9 cellular contexts compared by ENCODE assay signal in the genomic region with DNA sequence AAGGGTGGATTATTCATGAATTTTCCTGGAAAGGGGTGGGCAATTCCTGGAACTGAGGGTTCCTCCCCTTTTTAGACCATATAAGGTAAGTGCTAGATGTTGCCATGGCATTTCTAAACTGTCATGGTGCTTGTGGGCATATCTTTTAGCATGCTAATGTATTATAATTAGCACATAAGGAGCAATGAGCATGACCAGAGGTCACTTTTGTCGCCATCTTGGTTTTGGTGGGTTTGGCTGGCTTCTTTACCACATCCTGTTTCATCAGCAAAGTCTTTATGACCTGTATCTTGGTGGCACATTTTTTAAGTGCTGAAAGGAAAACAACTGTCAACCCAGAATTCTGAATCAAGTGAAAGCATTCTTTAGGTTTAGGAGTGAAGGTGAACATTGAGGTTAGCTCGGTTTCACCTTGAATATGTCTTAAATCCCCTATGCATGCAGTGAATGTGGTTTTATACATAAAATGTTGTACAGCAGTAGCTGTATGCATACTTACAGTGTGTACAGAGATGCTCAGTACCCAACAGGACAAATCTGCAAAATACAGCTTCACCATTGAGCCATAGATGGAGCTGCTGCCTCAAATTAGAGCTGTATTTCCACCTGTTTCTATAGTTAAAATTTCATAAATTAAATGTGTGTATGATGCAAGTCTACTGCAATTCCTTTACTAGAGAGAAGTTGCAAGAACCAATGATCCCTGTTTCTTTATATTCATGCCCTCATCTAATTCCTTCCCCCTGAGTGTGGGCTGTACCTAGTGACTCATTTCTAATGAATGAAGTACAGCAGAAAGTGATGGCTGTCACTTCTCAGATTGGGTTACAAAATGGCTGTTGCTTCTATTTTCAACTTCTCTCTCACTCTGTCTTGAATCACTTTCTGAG. TPM values are rescaled to one million over a fixed set of nuclear protein-coding genes. Genes with fewer than 3 reads are reported as not detected.
A peak's percentile ranks its signal among the peaks of the same experiment; 100 is the strongest.
DNase-seq lines count a peak whose midpoint lies in the region; ATAC-seq, FAIRE-seq and TF ChIP-seq lines count a peak whose summit lies in the region.
"Had no signal": no experiment of that assay in that cellular context is flagged by ENCODE, and none has a peak within 500 bp of the region (broad histone marks: within the 10 kb centered on the region; RNA-seq: fewer than 3 reads in every experiment).

No MANE protein-coding gene starts in this region.

- POLR2A ChIA-PET in PC-3 (lab: Charles Lee; ENCODE audit: unreplicated experiment) (interaction anchor here (0.5 to 1.5 kb wide), 7 partner anchors 38 to 88 kb away, joined by 4 to 18 read pairs (median 6); partner anchors contain the start of genes PVR and ZNF180), endothelial cell of umbilical vein (lab: Charles Lee) (interaction anchor here (0.5 to 2.1 kb wide), 8 partner anchors 13 to 75 kb away, joined by 3 to 8 read pairs (median 5); partner anchors contain the start of gene PVR)

- DNase-seq in NCI-H146 treated with DMSO at 0.1 percent for 48 hours (lab: John Stamatoyannopoulos, UW; ENCODE audit: unreplicated experiment) (peak; percentile 11), NCI-H146 (lab: John Stamatoyannopoulos, UW) (no peak), PC-3 (peak; percentile 86), endothelial cell of umbilical vein (ENCODE audit: low read depth, low spot score) (peak; percentile 77), small intestine (peak; percentile 56)
- DNase-seq: heart left ventricle had no signal

- H3K9me1 ChIP-seq in endothelial cell of umbilical vein (replicated peaks; ENCODE audit: control insufficient read depth, extremely low read depth, insufficient read depth, low read length) = no peaks in the 10 kb centered on the region

- H3K9me3 ChIP-seq in PC-3 (ENCODE audit: low read length) (no peaks in the 10 kb centered on the region), endothelial cell of umbilical vein (replicated peaks; ENCODE audit: control insufficient read depth, insufficient read depth, low read length) (no peaks in the 10 kb centered on the region), small intestine (ENCODE audit: control insufficient read depth, low read depth) (no peaks in the 10 kb centered on the region)

- H3K79me2 ChIP-seq in PC-3 (ENCODE audit: low read length) = no peaks in the 10 kb centered on the region
- H3K79me2 ChIP-seq in endothelial cell of umbilical vein (ENCODE audit: control insufficient read depth, insufficient read depth, low read length) = no peaks in the 10 kb centered on the region

- peaks cover 38% of the 10 kb centered on the region for H3K4me1 ChIP-seq in PC-3 (ENCODE audit: insufficient read depth, low read length)
- H3K4me1 ChIP-seq in endothelial cell of umbilical vein (ENCODE audit: control insufficient read depth, extremely low read depth, insufficient read depth, low read length) = peaks cover 55% of the 10 kb centered on the region
- H3K4me1 ChIP-seq in small intestine (ENCODE audit: control insufficient read depth in 2 of 2, insufficient read depth in 1 of 2, low read depth in 1 of 2, low read length in 1 of 2) = peaks cover 7 to 18% of the 10 kb centered on the region in 2 donors

- dilution Hi-C loops in endothelial cell of umbilical vein (cut with MboI; ENCODE audit: extremely low pct_ligation_motif_present, low sequenced_read_pairs) = no loop called here

- H3K4me3 ChIP-seq in PC-3 (ENCODE audit: low read length) = peak overlapping the region; percentile 58
- H3K4me3 ChIP-seq in endothelial cell of umbilical vein (replicated peaks in 1 of 3; ENCODE audit: insufficient read depth in 1 of 3, low read depth in 1 of 3, low read length in 3 of 3) = peak overlapping the region in 1 of 3 experiments; percentile 1
- H3K4me3 ChIP-seq in small intestine (ENCODE audit: low read depth in 1 of 2, low read length in 2 of 2) = no peak overlapping the region
- H3K4me3 ChIP-seq: heart left ventricle had no signal

- no peaks in the 10 kb centered on the region for H3K27me3 ChIP-seq in PC-3 (ENCODE audit: low read length)
- H3K27me3 ChIP-seq in endothelial cell of umbilical vein (ENCODE audit: control insufficient read depth in 2 of 2, insufficient read depth in 2 of 2, low read length in 2 of 2) = no peaks in the 10 kb centered on the region
- H3K27me3 ChIP-seq in small intestine (ENCODE audit: control insufficient read depth in 2 of 2, insufficient read depth in 2 of 2, low read length in 2 of 2) = no peaks in the 10 kb centered on the region
- H3K27me3 ChIP-seq: heart left ventricle had no signal

- 69 to 85% (median 79%) methylated on average over 2 of the region's 2 CpGs for WGBS in small intestine, 3 donors

- H3K36me3 ChIP-seq in PC-3 (ENCODE audit: low read depth, low read length) (no peaks in the 10 kb centered on the region), endothelial cell of umbilical vein (ENCODE audit: control insufficient read depth in 2 of 2, extremely low read depth in 1 of 2, insufficient read depth in 2 of 2, low read length in 2 of 2) (no peaks in the 10 kb centered on the region), small intestine (ENCODE audit: control insufficient read depth in 2 of 2, insufficient read depth in 2 of 2, low read length in 2 of 2) (no peaks in the 10 kb centered on the region)
- H3K36me3 ChIP-seq: heart left ventricle had no signal

- H2AFZ ChIP-seq in PC-3 (ENCODE audit: low read length) (peak overlapping the region; percentile 84), endothelial cell of umbilical vein (ENCODE audit: low read depth, low read length) (peak overlapping the region; percentile 52)

- H3K27ac ChIP-seq in PC-3 (ENCODE audit: low read length) (peak overlapping the region; percentile 90), endothelial cell of umbilical vein (ENCODE audit: insufficient read depth, low read depth, low read length) (peak overlapping the region; percentile 93), small intestine (ENCODE audit: low read depth in 1 of 2, low read length in 1 of 2) (peak overlapping the region; percentile 47 to 84)

- no peaks in the 10 kb centered on the region for H3K9me2 ChIP-seq in PC-3 (replicated peaks; ENCODE audit: low read length)

- TF ChIP-seq POLR2A in endothelial cell of umbilical vein (IDR thresholded peaks at IDR 0.05; ENCODE audit: low read depth, low read length) = no peak

- CTCF ChIA-PET in PC-3 (lab: Charles Lee) = interaction anchor here (0.6 to 1.8 kb wide), 6 partner anchors 17 to 183 kb away, joined by 3 to 10 read pairs (median 6); no protein-coding TSS in a partner anchor
- CTCF ChIA-PET in endothelial cell of umbilical vein (lab: Charles Lee) = interaction anchor here (0.9 to 5.2 kb wide), 19 partner anchors 10 to 183 kb away, joined by 3 to 97 read pairs (median 5); partner anchors contain the start of gene PVR

- H3K9ac ChIP-seq in PC-3 (ENCODE audit: low read length) (peak overlapping the region; percentile 40), endothelial cell of umbilical vein (replicated peaks; ENCODE audit: extremely low read depth, insufficient read depth, low read length) (peak overlapping the region; percentile 78)

- TF ChIP-seq CTCF in PC-3 (conservative IDR thresholded peaks at IDR 0.05; ENCODE audit: low read depth, low read length) (peak; percentile 46), endothelial cell of umbilical vein (IDR thresholded peaks at IDR 0.05; ENCODE audit: extremely low read depth in 1 of 2, insufficient read depth in 1 of 2, low read depth in 1 of 2, low read length in 2 of 2) (peak in 1 of 2 donors; percentile 12)

- BruUV-seq in PC-3 (replicated peaks; lab: Mats Ljungman, UMichigan) (TSS peak; percentile 74), endothelial cell of umbilical vein (replicated peaks; lab: Mats Ljungman, UMichigan) (TSS peak; percentile 65)

- no peaks in the 10 kb centered on the region for H3F3A ChIP-seq in PC-3 (ENCODE audit: low read length, unreplicated experiment)

- peak; percentile 81 for FAIRE-seq in endothelial cell of umbilical vein (lab: Jason Lieb, UNC)
- no peak for FAIRE-seq in small intestine (lab: Jason Lieb, UNC)

- peak; percentile 86 for ATAC-seq in PC-3
- ATAC-seq in GM18868 (IDR thresholded peaks at IDR 0.05; ENCODE audit: unreplicated experiment) = no peak
- ATAC-seq in GM21381 (IDR thresholded peaks at IDR 0.05; ENCODE audit: unreplicated experiment) = no peak
- ATAC-seq in HG03135 (IDR thresholded peaks at IDR 0.05; ENCODE audit: unreplicated experiment) = no peak

- H4K20me1 ChIP-seq in PC-3 (ENCODE audit: low read length) (no peaks in the 10 kb centered on the region), endothelial cell of umbilical vein (replicated peaks; ENCODE audit: control insufficient read depth, extremely low read depth, insufficient read depth, low read length) (no peaks in the 10 kb centered on the region)

- peak overlapping the region; percentile 85 for H3K4me2 ChIP-seq in PC-3 (ENCODE audit: low read length)
- peak overlapping the region; percentile 60 for H3K4me2 ChIP-seq in endothelial cell of umbilical vein (ENCODE audit: insufficient read depth, low read length)

- intact Hi-C loops in PC-3 (cut with micrococcal nuclease) = loop anchor here (1.0 to 5.0 kb wide), 4 partner anchors 54 to 182 kb away; partner anchors contain the start of gene PVR
- intact Hi-C loops in endothelial cell of umbilical vein (cut with micrococcal nuclease) = loop anchor here (1.0 to 5.0 kb wide), 5 partner anchors 15 to 259 kb away; partner anchors contain the start of gene NECTIN2

RNA-seq across cellular contexts. Expression of gene IGSF23, which starts 25.3 kb away (rescaled TPM):
- total RNA-seq in PC-3 (2014; rRNA removed) = not detected in 2 replicates
- 0.35 TPM in 1 of 2 replicates, not detected in the other for total RNA-seq in endothelial cell of umbilical vein
- polyA plus RNA-seq in endothelial cell of umbilical vein = 0.73 and 0.81 TPM in 2 replicates
- 0.58 and 0.59 TPM in 2 replicates for polyA plus RNA-seq in endothelial cell of umbilical vein (2011; cell fraction: cytosol; rRNA removed)
- polyA plus RNA-seq in endothelial cell of umbilical vein (2011; cell fraction: nucleus; rRNA removed) = 0.28 and 0.39 TPM in 2 replicates
- polyA plus RNA-seq in endothelial cell of umbilical vein (2012) = 0.78 and 1.4 TPM in 2 replicates
- polyA minus RNA-seq in endothelial cell of umbilical vein = 0.42 TPM in 1 of 2 replicates, not detected in the other
- not detected for polyA minus RNA-seq in endothelial cell of umbilical vein (2011; cell fraction: cytosol; rRNA and poly(A)+ RNA removed)
- not detected in 2 replicates for polyA minus RNA-seq in endothelial cell of umbilical vein (2011; cell fraction: nucleus; rRNA and poly(A)+ RNA removed)
- 10 to 100 TPM in 2 of 3 donors, 1 to 10 TPM in 1; 5.8 to 54.3 (median 23.8) TPM for polyA plus RNA-seq in small intestine

RNA-seq across cellular contexts. Expression of gene PVR, which starts 55.6 kb away (rescaled TPM):
- total RNA-seq in PC-3 (2014; rRNA removed) = 67.8 and 75.3 TPM in 2 replicates
- total RNA-seq in endothelial cell of umbilical vein = 133 and 199 TPM in 2 replicates
- 226 and 276 TPM in 2 replicates for polyA plus RNA-seq in endothelial cell of umbilical vein
- polyA plus RNA-seq in endothelial cell of umbilical vein (2011; cell fraction: cytosol; rRNA removed) = 186 and 209 TPM in 2 replicates
- polyA plus RNA-seq in endothelial cell of umbilical vein (2011; cell fraction: nucleus; rRNA removed) = 237 and 251 TPM in 2 replicates
- 200 and 203 TPM in 2 replicates for polyA plus RNA-seq in endothelial cell of umbilical vein (2012)
- 236 and 278 TPM in 2 replicates for polyA minus RNA-seq in endothelial cell of umbilical vein
- 32.5 TPM for polyA minus RNA-seq in endothelial cell of umbilical vein (2011; cell fraction: cytosol; rRNA and poly(A)+ RNA removed)
- 124 and 132 TPM in 2 replicates for polyA minus RNA-seq in endothelial cell of umbilical vein (2011; cell fraction: nucleus; rRNA and poly(A)+ RNA removed)
- 10 to 100 TPM; 19.9 to 26.0 (median 22.2) TPM for polyA plus RNA-seq in small intestine

RNA-seq across cellular contexts. Expression of gene CEACAM20, which starts 58.6 kb away (rescaled TPM):
- total RNA-seq in PC-3 (2014; rRNA removed) (not detected in 2 replicates), endothelial cell of umbilical vein (not detected in 2 replicates)
- polyA plus RNA-seq in endothelial cell of umbilical vein (0.06 TPM in 2 replicates), small intestine (10 to 100 TPM in 2 of 3 donors, 1 to 10 TPM in 1; 5.1 to 28.4 (median 16.1) TPM)
- polyA plus RNA-seq in endothelial cell of umbilical vein (2011; cell fraction: cytosol; rRNA removed) = not detected in 2 replicates
- 0.25 and 0.50 TPM in 2 replicates for polyA plus RNA-seq in endothelial cell of umbilical vein (2011; cell fraction: nucleus; rRNA removed)
- 0.15 TPM in 1 of 2 replicates, not detected in the other for polyA plus RNA-seq in endothelial cell of umbilical vein (2012)
- 0.74 TPM in 1 of 2 replicates, not detected in the other for polyA minus RNA-seq in endothelial cell of umbilical vein
- polyA minus RNA-seq in endothelial cell of umbilical vein (2011; cell fraction: cytosol; rRNA and poly(A)+ RNA removed) = not detected
- 0.24 and 0.38 TPM in 2 replicates for polyA minus RNA-seq in endothelial cell of umbilical vein (2011; cell fraction: nucleus; rRNA and poly(A)+ RNA removed)
- total RNA-seq: heart left ventricle had no signal
- polyA plus RNA-seq: heart left ventricle had no signal
